ENCODE assay signal across 8 cellular contexts in the genomic region with DNA sequence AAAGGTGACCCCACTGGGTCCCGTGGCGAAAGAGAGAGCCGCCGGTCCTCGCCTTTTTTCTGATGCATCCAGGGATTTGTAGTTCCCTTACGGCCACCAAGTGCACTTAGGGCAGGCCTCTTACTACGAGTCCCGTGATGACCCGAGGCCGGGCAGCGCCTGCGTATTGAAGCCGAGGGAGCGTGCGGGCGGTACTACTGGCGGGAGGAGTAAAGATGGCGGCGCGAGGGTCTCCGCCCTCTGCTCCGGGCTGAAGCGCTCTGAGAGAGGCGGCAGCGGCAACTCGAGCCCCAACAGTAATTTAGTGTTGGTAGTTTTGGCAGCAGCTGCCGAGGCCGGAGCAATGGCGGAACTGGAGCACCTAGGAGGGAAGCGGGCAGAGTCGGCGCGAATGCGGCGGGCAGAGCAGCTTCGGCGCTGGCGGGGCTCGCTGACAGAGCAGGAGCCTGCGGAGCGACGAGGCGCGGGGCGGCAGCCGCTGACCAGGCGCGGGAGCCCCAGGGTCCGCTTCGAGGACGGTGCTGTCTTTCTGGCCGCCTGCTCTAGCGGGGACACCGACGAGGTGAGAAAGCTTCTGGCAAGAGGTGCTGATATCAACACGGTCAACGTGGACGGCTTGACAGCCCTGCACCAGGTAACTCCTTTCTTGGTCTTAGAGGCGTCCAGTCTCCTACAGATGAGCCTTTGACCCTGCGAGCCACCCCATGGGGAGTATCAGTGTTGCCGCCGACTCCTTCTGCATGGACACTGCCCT. TPM values are rescaled to one million over a fixed set of nuclear protein-coding genes. Genes with fewer than 3 reads are reported as not detected.
A peak's percentile ranks its signal among the peaks of the same experiment; 100 is the strongest.
DNase-seq lines count a peak whose midpoint lies in the region; ATAC-seq, FAIRE-seq and TF ChIP-seq lines count a peak whose summit lies in the region.

A gene with protein sequence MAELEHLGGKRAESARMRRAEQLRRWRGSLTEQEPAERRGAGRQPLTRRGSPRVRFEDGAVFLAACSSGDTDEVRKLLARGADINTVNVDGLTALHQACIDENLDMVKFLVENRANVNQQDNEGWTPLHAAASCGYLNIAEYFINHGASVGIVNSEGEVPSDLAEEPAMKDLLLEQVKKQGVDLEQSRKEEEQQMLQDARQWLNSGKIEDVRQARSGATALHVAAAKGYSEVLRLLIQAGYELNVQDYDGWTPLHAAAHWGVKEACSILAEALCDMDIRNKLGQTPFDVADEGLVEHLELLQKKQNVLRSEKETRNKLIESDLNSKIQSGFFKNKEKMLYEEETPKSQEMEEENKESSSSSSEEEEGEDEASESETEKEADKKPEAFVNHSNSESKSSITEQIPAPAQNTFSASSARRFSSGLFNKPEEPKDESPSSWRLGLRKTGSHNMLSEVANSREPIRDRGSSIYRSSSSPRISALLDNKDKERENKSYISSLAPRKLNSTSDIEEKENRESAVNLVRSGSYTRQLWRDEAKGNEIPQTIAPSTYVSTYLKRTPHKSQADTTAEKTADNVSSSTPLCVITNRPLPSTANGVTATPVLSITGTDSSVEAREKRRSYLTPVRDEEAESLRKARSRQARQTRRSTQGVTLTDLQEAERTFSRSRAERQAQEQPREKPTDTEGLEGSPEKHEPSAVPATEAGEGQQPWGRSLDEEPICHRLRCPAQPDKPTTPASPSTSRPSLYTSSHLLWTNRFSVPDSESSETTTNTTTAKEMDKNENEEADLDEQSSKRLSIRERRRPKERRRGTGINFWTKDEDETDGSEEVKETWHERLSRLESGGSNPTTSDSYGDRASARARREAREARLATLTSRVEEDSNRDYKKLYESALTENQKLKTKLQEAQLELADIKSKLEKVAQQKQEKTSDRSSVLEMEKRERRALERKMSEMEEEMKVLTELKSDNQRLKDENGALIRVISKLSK (plus strand): TSS at position 191 of the 754 bp plus-strand sequence. CDS start 153 bp downstream, at position 344.

- H4K20me1 ChIP-seq in OCI-LY3 (ENCODE audit: insufficient read depth, low read length) (no peaks in the 10 kb centered on the region), endothelial cell of umbilical vein (replicated peaks; ENCODE audit: control insufficient read depth, extremely low read depth, insufficient read depth, low read length) (no peaks in the 10 kb centered on the region)

- no peak for TF ChIP-seq CTCF in OCI-LY3 (IDR thresholded peaks at IDR 0.05; ENCODE audit: low read depth, low read length)
- TF ChIP-seq CTCF in endothelial cell of umbilical vein (IDR thresholded peaks at IDR 0.05; ENCODE audit: extremely low read depth in 1 of 2, insufficient read depth in 1 of 2, low read depth in 1 of 2, low read length in 2 of 2), result no peak

- intact Hi-C loops in endothelial cell of umbilical vein (cut with micrococcal nuclease), result loop anchor here (5.0 to 10.0 kb wide), 2 partner anchors 114 to 616 kb away; a partner anchor contains a TSS

- H3K9me1 ChIP-seq in endothelial cell of umbilical vein (replicated peaks; ENCODE audit: control insufficient read depth, extremely low read depth, insufficient read depth, low read length), result no peaks in the 10 kb centered on the region

- no peaks in the 10 kb centered on the region for H3K36me3 ChIP-seq in OCI-LY3 (replicated peaks; ENCODE audit: low read depth, low read length)
- no peaks in the 10 kb centered on the region for H3K36me3 ChIP-seq in endothelial cell of umbilical vein (ENCODE audit: control insufficient read depth in 2 of 2, extremely low read depth in 1 of 2, insufficient read depth in 2 of 2, low read length in 2 of 2)

- CTCF ChIA-PET in endothelial cell of umbilical vein (lab: Charles Lee), result interaction anchor here (1.4 to 4.2 kb wide), 3 partner anchors 155 to 371 kb away, joined by 3 to 14 read pairs (median 4); a partner anchor contains a TSS

- H3K79me2 ChIP-seq in OCI-LY3 (ENCODE audit: low read length) (peaks cover 4% of the 10 kb centered on the region; the same call in 1 of the 2 replicates), endothelial cell of umbilical vein (ENCODE audit: control insufficient read depth, insufficient read depth, low read length) (peaks cover 7% of the 10 kb centered on the region)

- BruUV-seq in endothelial cell of umbilical vein (replicated peaks; lab: Mats Ljungman, UMichigan), result TSS peak; percentile 75

- peak; percentile 97 for ATAC-seq in GM21515 (IDR thresholded peaks at IDR 0.05; ENCODE audit: unreplicated experiment)

- H2AFZ ChIP-seq in OCI-LY3 (ENCODE audit: low read depth, low read length) (peak within 1 kb of the TSS; percentile 99), endothelial cell of umbilical vein (ENCODE audit: low read depth, low read length) (peak within 1 kb of the TSS; percentile 68)

- H3K4me1 ChIP-seq in OCI-LY3 (ENCODE audit: low read length), result peaks cover 14% of the 10 kb centered on the region
- peaks cover 7% of the 10 kb centered on the region for H3K4me1 ChIP-seq in endothelial cell of umbilical vein (ENCODE audit: control insufficient read depth, extremely low read depth, insufficient read depth, low read length)

- H3K9ac ChIP-seq in OCI-LY3 (ENCODE audit: low read length), result peak within 1 kb of the TSS; percentile 73
- H3K9ac ChIP-seq in endothelial cell of umbilical vein (replicated peaks; ENCODE audit: extremely low read depth, insufficient read depth, low read length), result peak within 1 kb of the TSS; percentile 81

- FAIRE-seq in endothelial cell of umbilical vein (lab: Jason Lieb, UNC), result peak; percentile 94

- H3K9me3 ChIP-seq in OCI-LY3 (ENCODE audit: insufficient read depth, low read length) (no peaks in the 10 kb centered on the region), endothelial cell of umbilical vein (replicated peaks; ENCODE audit: control insufficient read depth, insufficient read depth, low read length) (no peaks in the 10 kb centered on the region)

- DNase-seq in D341Med (ENCODE audit: low spot score), result peak; percentile 96
- peak; percentile 78 for DNase-seq in HuH-7 (ENCODE audit: low spot score)
- peak; percentile 95 for DNase-seq in activated CD8-positive, alpha-beta memory T cell treated with anti-CD3 and anti-CD28 coated beads, Interleukin-2, amount 50 U/mL, for 48 hours
- peak; percentile 99 for DNase-seq in endothelial cell of umbilical vein (ENCODE audit: low read depth, low spot score)
- peak; percentile 99 for DNase-seq in middle frontal gyrus (ENCODE audit: extremely low spot score, low spot score)
- DNase-seq in stimulated activated CD8-positive, alpha-beta memory T cell treated with anti-CD3 and anti-CD28 coated beads, Interleukin-2, amount 100 ng/mL, for 48 hours (ENCODE audit: low read depth in 2 of 2), result peak; percentile 90 to 92

- TF ChIP-seq POLR2A in endothelial cell of umbilical vein (IDR thresholded peaks at IDR 0.05; ENCODE audit: low read depth, low read length), result peak; percentile 71

- dilution Hi-C loops in endothelial cell of umbilical vein (cut with MboI; ENCODE audit: extremely low pct_ligation_motif_present, low sequenced_read_pairs), result no loop called here

- H3K27ac ChIP-seq in OCI-LY3 (ENCODE audit: low read length), result no peak within 1 kb of the TSS
- peak within 1 kb of the TSS; percentile 52 for H3K27ac ChIP-seq in endothelial cell of umbilical vein (ENCODE audit: insufficient read depth, low read depth, low read length)

- H3K27me3 ChIP-seq in OCI-LY3 (ENCODE audit: low read depth, low read length) (no peaks in the 10 kb centered on the region), endothelial cell of umbilical vein (ENCODE audit: control insufficient read depth in 2 of 2, insufficient read depth in 2 of 2, low read length in 2 of 2) (no peaks in the 10 kb centered on the region)

- POLR2A ChIA-PET in endothelial cell of umbilical vein (lab: Charles Lee), result no interaction called here

- H3K4me2 ChIP-seq in OCI-LY3 (ENCODE audit: low read length), result peak within 1 kb of the TSS; percentile 92
- H3K4me2 ChIP-seq in endothelial cell of umbilical vein (ENCODE audit: insufficient read depth, low read length), result peak within 1 kb of the TSS; percentile 92

- H3K4me3 ChIP-seq in OCI-LY3 (ENCODE audit: low read length) (peak within 1 kb of the TSS; percentile 86), endothelial cell of umbilical vein (replicated peaks in 1 of 3; ENCODE audit: insufficient read depth in 1 of 3, low read depth in 1 of 3, low read length in 3 of 3) (peak within 1 kb of the TSS; percentile 44 to 75 (median 55))

TF ChIP-seq in endothelial cell of umbilical vein, 7 proteins besides CTCF, POLR2A, EP300 and RAD21:
- TF ChIP-seq GATA2 (IDR thresholded peaks at IDR 0.05; ENCODE audit: insufficient read depth, insufficient read length, low read depth, low read length), result no peak
- TF ChIP-seq POLR2AphosphoS5 (IDR thresholded peaks at IDR 0.05; ENCODE audit: insufficient read depth, low read depth, low read length), result peak; percentile 69
- TF ChIP-seq, protein P1, sequence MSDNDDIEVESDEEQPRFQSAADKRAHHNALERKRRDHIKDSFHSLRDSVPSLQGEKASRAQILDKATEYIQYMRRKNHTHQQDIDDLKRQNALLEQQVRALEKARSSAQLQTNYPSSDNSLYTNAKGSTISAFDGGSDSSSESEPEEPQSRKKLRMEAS (IDR thresholded peaks at IDR 0.05; ENCODE audit: insufficient read depth, insufficient read length), result peak; percentile 11
- TF ChIP-seq JUN (IDR thresholded peaks at IDR 0.05; ENCODE audit: borderline replicate concordance, insufficient read depth, insufficient read length, low read depth), result no peak
TF ChIP-seq in endothelial cell of umbilical vein: peak in this region for 2.

RNA-seq across cellular contexts. Expression of the gene that starts here (rescaled TPM):
- 11.5 and 11.6 TPM in 2 replicates for total RNA-seq in endothelial cell of umbilical vein
- 8.4 and 9.0 TPM in 2 replicates for polyA plus RNA-seq in endothelial cell of umbilical vein
- polyA plus RNA-seq in endothelial cell of umbilical vein (2011; cell fraction: cytosol; rRNA removed), result 2.8 and 5.0 TPM in 2 replicates
- 30.8 and 33.9 TPM in 2 replicates for polyA plus RNA-seq in endothelial cell of umbilical vein (2011; cell fraction: nucleus; rRNA removed)
- 1.6 and 2.7 TPM in 2 replicates for polyA plus RNA-seq in endothelial cell of umbilical vein (2012)
- polyA minus RNA-seq in endothelial cell of umbilical vein, result 66.2 and 89.1 TPM in 2 replicates
- 20.6 TPM for polyA minus RNA-seq in endothelial cell of umbilical vein (2011; cell fraction: cytosol; rRNA and poly(A)+ RNA removed)
- polyA minus RNA-seq in endothelial cell of umbilical vein (2011; cell fraction: nucleus; rRNA and poly(A)+ RNA removed), result 107 and 125 TPM in 2 replicates
